8 cellular contexts compared by ENCODE assay signal in the genomic region with DNA sequence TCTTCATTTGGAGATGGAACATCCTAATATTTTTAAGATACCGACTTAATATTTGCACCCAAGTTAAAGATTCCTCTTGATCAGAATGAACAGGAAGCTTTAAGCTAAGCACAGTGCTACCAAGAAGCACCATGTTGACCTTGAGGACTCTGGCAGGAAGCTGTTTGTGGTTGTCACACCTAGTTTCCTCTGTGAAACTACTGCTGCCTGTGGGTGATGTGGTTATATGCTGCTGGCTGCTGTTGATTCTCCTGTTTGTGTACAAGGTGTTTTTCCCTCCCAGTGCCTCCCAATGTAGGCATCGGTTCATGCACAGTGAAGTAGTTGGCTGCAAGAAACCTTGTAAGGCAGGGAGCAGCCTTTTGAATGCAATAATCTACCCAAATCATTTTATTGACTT. TPM values are rescaled to one million over a fixed set of nuclear protein-coding genes. Genes with fewer than 3 reads are reported as not detected.
DNase-seq lines count a peak whose midpoint lies in the region; ATAC-seq and TF ChIP-seq lines count a peak whose summit lies in the region.

No MANE protein-coding gene starts in this region.

- ATAC-seq in GM19035 (IDR thresholded peaks at IDR 0.05; ENCODE audit: unreplicated experiment): peak; percentile 100
- ATAC-seq in HG03060 (IDR thresholded peaks at IDR 0.05; ENCODE audit: low read depth, unreplicated experiment): peak; percentile 100
- ATAC-seq in activated CD4-positive, CD25-positive, alpha-beta regulatory T cell treated with anti-CD3 and anti-CD28 coated beads, Interleukin-2, amount 50 U/mL, for 24 hours: peak; percentile 95 to 98

- H3K36me3 ChIP-seq in ascending aorta (peaks cover 65 to 82% of the 10 kb centered on the region in 2 donors), esophagus squamous epithelium (peaks cover 5 to 100% (median 13%) of the 10 kb centered on the region in 3 donors)

- no peak for TF ChIP-seq POLR2A in esophagus squamous epithelium (IDR thresholded peaks at IDR 0.05)

- H3K9me3 Mint-ChIP-seq in glutamatergic neuron (ENCODE audit: unreplicated experiment): no peaks in the 10 kb centered on the region

- TF ChIP-seq CTCF in ascending aorta (IDR thresholded peaks at IDR 0.05) (no peak), esophagus squamous epithelium (IDR thresholded peaks at IDR 0.05) (no peak), dorsolateral prefrontal cortex (IDR thresholded peaks at IDR 0.05 in 54 of 56, conservative IDR thresholded peaks at IDR 0.05 in 2 of 56; ENCODE audit: low read depth in 1 of 56, partially characterized antibody in 56 of 56) (no peak), glutamatergic neuron (IDR thresholded peaks at IDR 0.05; ENCODE audit: partially characterized antibody, unreplicated experiment) (no peak)

- no peak overlapping the region for H3K27ac Mint-ChIP-seq in glutamatergic neuron (ENCODE audit: unreplicated experiment)

- no peak overlapping the region for H3K4me3 ChIP-seq in ascending aorta
- H3K4me3 ChIP-seq in esophagus squamous epithelium: no peak overlapping the region
- no peak overlapping the region for H3K4me3 ChIP-seq in dorsolateral prefrontal cortex

- no peaks in the 10 kb centered on the region for H3K4me1 Mint-ChIP-seq in glutamatergic neuron (ENCODE audit: low read depth, unreplicated experiment)

- H3K36me3 Mint-ChIP-seq in glutamatergic neuron (ENCODE audit: unreplicated experiment): no peaks in the 10 kb centered on the region

- no peaks in the 10 kb centered on the region for H3K9me3 ChIP-seq in ascending aorta
- H3K9me3 ChIP-seq in esophagus squamous epithelium: no peaks in the 10 kb centered on the region

- H3K27me3 Mint-ChIP-seq in glutamatergic neuron (ENCODE audit: unreplicated experiment): peaks cover 1% of the 10 kb centered on the region

- no peaks in the 10 kb centered on the region for H3K4me1 ChIP-seq in ascending aorta
- no peaks in the 10 kb centered on the region for H3K4me1 ChIP-seq in esophagus squamous epithelium

- DNase-seq in kidney tubule cell (ENCODE audit: low spot score): peak; percentile 46
- DNase-seq in ascending aorta (ENCODE audit: low spot score in 2 of 2): no peak
- DNase-seq in esophagus squamous epithelium (lab: John Stamatoyannopoulos, UW): no peak
- DNase-seq in dorsolateral prefrontal cortex: no peak
- DNase-seq in glutamatergic neuron: no peak

- H3K27me3 ChIP-seq in ascending aorta: no peaks in the 10 kb centered on the region
- no peaks in the 10 kb centered on the region for H3K27me3 ChIP-seq in esophagus squamous epithelium
- H3K27me3 ChIP-seq in dorsolateral prefrontal cortex: no peaks in the 10 kb centered on the region

- H3K27ac ChIP-seq in ascending aorta (no peak overlapping the region), esophagus squamous epithelium (peak overlapping the region in 1 of 4 donors; percentile 16), dorsolateral prefrontal cortex (no peak overlapping the region)

- intact Hi-C loops in ascending aorta (cut with DNase I): no loop called here
- intact Hi-C loops in esophagus squamous epithelium (cut with DNase I): no loop called here
- intact Hi-C loops in dorsolateral prefrontal cortex (cut with DNase I): no loop called here

- H3K4me3 Mint-ChIP-seq in glutamatergic neuron (ENCODE audit: unreplicated experiment): no peak overlapping the region

- 55 to 80% methylated on average over 2 of the region's 2 CpGs for WGBS in esophagus squamous epithelium, 2 donors

RNA-seq across cellular contexts. Expression of gene RBL2, which starts 23.4 kb away (rescaled TPM):
- total RNA-seq in ascending aorta: 64.3 TPM
- 10 to 100 TPM; 31.8 to 88.1 (median 45.3) TPM for total RNA-seq in esophagus squamous epithelium
- 100 to 1,000 TPM in 4 of 120 experiments, 10 to 100 TPM in 116; 47.8 to 113 (median 73.9) TPM for total RNA-seq in dorsolateral prefrontal cortex
- total RNA-seq in glutamatergic neuron (ENCODE audit: unreplicated experiment): 44.1 TPM

RNA-seq across cellular contexts. Expression of gene AKTIP, which starts 45.3 kb away (rescaled TPM):
- 58.0 TPM for total RNA-seq in ascending aorta
- 10 to 100 TPM; 34.3 to 46.8 (median 39.4) TPM for total RNA-seq in esophagus squamous epithelium
- 100 to 1,000 TPM in 83 of 120 experiments, 10 to 100 TPM in 37; 80.9 to 138 (median 106) TPM for total RNA-seq in dorsolateral prefrontal cortex
- 30.0 TPM for total RNA-seq in glutamatergic neuron (ENCODE audit: unreplicated experiment)
